In the genomic region with DNA sequence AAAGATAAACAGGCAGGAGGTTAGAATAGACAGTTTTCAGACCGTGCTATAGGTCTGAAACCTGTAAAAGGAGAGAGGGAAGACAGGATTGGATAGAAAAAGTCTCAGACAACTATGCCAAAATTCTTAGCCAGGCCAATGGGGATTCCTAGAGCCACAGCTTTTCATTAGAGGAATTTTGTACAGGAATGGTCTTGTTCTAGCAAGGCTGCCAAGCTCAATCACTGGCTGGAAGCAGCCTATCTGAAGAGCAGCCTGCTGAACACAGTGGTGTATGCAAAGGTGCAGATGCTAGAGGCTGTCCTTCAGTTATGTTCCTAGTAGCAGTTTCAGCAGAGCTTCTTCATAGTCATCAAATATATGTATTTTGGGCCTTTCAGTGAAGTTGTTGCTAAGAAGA, we compare ENCODE assay signal across 14 cellular contexts.
DNase-seq lines count a peak whose midpoint lies in the region; ATAC-seq and TF ChIP-seq lines count a peak whose summit lies in the region.
"Had no signal": no experiment of that assay in that cellular context is flagged by ENCODE, and none has a peak within 500 bp of the region (broad histone marks: within the 10 kb centered on the region; RNA-seq: fewer than 3 reads in every experiment).

No MANE protein-coding gene starts in this region.

- H3K27me3 ChIP-seq in neural progenitor cell (no peaks in the 10 kb centered on the region), SJCRH30 (no peaks in the 10 kb centered on the region)
- H3K27me3 ChIP-seq: BLaER1 treated with 17β-estradiol and CSF1 and Interleukin-3, amounts not matched to agents 10 nM and 100 nM had no signal

- TF ChIP-seq CTCF in neural progenitor cell (IDR thresholded peaks at IDR 0.05): no peak

- DNase-seq in G401 (ENCODE audit: low spot score) (peak; percentile 80), NCI-H526 treated with DMSO at 0.1 percent for 48 hours (lab: John Stamatoyannopoulos, UW) (peak; percentile 29), cerebellum (ENCODE audit: low spot score) (peak; percentile 3), neural progenitor cell (ENCODE audit: low spot score) (peak; percentile 24), SJCRH30 (no peak), GM19238 (ENCODE audit: insufficient read length, low spot score) (no peak)
- DNase-seq: Calu3; CD8-positive, alpha-beta T cell; DMS79 treated with DMSO at 0.1 percent for 48 hours had no signal

- no peak for ATAC-seq in HG02870 (IDR thresholded peaks at IDR 0.05; ENCODE audit: unreplicated experiment)
- ATAC-seq: CD8-positive, alpha-beta T cell; GM12878 had no signal

- no peaks in the 10 kb centered on the region for H4K20me1 ChIP-seq in neural progenitor cell (ENCODE audit: low read depth)
- H4K20me1 ChIP-seq: BLaER1 treated with 17β-estradiol and CSF1 and Interleukin-3, amounts not matched to agents 10 nM and 100 nM had no signal

- H3K27ac ChIP-seq in neural progenitor cell (no peak overlapping the region), SJCRH30 (no peak overlapping the region)
- H3K27ac ChIP-seq: BLaER1 treated with 17β-estradiol and CSF1 and Interleukin-3, amounts not matched to agents 10 nM and 100 nM had no signal

- H3K9me3 Mint-ChIP-seq in neural progenitor cell: no peaks in the 10 kb centered on the region
- H3K9me3 Mint-ChIP-seq: CD8-positive, alpha-beta T cell had no signal

- peak overlapping the region; percentile 69 for H2AFZ ChIP-seq in neural progenitor cell (replicated peaks)

- no peaks in the 10 kb centered on the region for H3K79me2 ChIP-seq in neural progenitor cell (ENCODE audit: low read depth)

- no peak overlapping the region for H3K4me3 Mint-ChIP-seq in neural progenitor cell
- H3K4me3 Mint-ChIP-seq: B cell; CD8-positive, alpha-beta T cell had no signal

- H3K4me1 ChIP-seq in neural progenitor cell (peaks cover 21% of the 10 kb centered on the region), SJCRH30 (no peaks in the 10 kb centered on the region)
- H3K4me1 ChIP-seq: BLaER1 treated with 17β-estradiol and CSF1 and Interleukin-3, amounts not matched to agents 10 nM and 100 nM had no signal

- H3K4me3 ChIP-seq in neural progenitor cell (no peak overlapping the region), SJCRH30 (no peak overlapping the region)
- H3K4me3 ChIP-seq: BLaER1 treated with 17β-estradiol and CSF1 and Interleukin-3, amounts not matched to agents 10 nM and 100 nM; GM12878; HAP-1 had no signal

- in situ Hi-C loops in G401 (cut with HindIII; ENCODE audit: low sequenced_read_pairs): no loop called here

- H3K9ac ChIP-seq in neural progenitor cell: no peak overlapping the region
- H3K9ac ChIP-seq: BLaER1 treated with 17β-estradiol and CSF1 and Interleukin-3, amounts not matched to agents 10 nM and 100 nM had no signal

- H3K4me2 ChIP-seq in neural progenitor cell: no peak overlapping the region
- H3K4me2 ChIP-seq: BLaER1 treated with 17β-estradiol and CSF1 and Interleukin-3, amounts not matched to agents 10 nM and 100 nM had no signal

- no peaks in the 10 kb centered on the region for H3K27me3 Mint-ChIP-seq in neural progenitor cell (ENCODE audit: insufficient read depth, low read depth)
- H3K27me3 Mint-ChIP-seq: B cell had no signal

- H3K36me3 ChIP-seq in neural progenitor cell (no peaks in the 10 kb centered on the region), SJCRH30 (no peaks in the 10 kb centered on the region)
- H3K36me3 ChIP-seq: BLaER1 treated with 17β-estradiol and CSF1 and Interleukin-3, amounts not matched to agents 10 nM and 100 nM; HAP-1 had no signal

- H3K9me3 ChIP-seq in neural progenitor cell (ENCODE audit: low read depth) (no peaks in the 10 kb centered on the region), SJCRH30 (replicated peaks) (no peaks in the 10 kb centered on the region)
- H3K9me3 ChIP-seq: BLaER1 treated with 17β-estradiol and CSF1 and Interleukin-3, amounts not matched to agents 10 nM and 100 nM; HAP-1 had no signal

- peaks cover 6% of the 10 kb centered on the region for H3F3A ChIP-seq in neural progenitor cell (ENCODE audit: low read depth)

- no peaks in the 10 kb centered on the region for H3K36me3 Mint-ChIP-seq in neural progenitor cell
- H3K36me3 Mint-ChIP-seq: CD8-positive, alpha-beta T cell had no signal

- no peak overlapping the region for H3K27ac Mint-ChIP-seq in neural progenitor cell
- H3K27ac Mint-ChIP-seq: B cell; CD8-positive, alpha-beta T cell had no signal

- H3K4me1 Mint-ChIP-seq in neural progenitor cell: no peaks in the 10 kb centered on the region
- H3K4me1 Mint-ChIP-seq: B cell had no signal

Comparison
In these comparisons a context has a peak if more than half of its experiments do, and no peak if none do; other contexts are left out.
1. DNase-seq: peak in G401 (single experiment), NCI-H526 treated with DMSO at 0.1 percent for 48 hours (single experiment), cerebellum (single experiment) and neural progenitor cell (single experiment); none in SJCRH30 (0 of 2) and GM19238 (single experiment).